Comparison of ENCODE assay signal across 8 cellular contexts in the genomic region with DNA sequence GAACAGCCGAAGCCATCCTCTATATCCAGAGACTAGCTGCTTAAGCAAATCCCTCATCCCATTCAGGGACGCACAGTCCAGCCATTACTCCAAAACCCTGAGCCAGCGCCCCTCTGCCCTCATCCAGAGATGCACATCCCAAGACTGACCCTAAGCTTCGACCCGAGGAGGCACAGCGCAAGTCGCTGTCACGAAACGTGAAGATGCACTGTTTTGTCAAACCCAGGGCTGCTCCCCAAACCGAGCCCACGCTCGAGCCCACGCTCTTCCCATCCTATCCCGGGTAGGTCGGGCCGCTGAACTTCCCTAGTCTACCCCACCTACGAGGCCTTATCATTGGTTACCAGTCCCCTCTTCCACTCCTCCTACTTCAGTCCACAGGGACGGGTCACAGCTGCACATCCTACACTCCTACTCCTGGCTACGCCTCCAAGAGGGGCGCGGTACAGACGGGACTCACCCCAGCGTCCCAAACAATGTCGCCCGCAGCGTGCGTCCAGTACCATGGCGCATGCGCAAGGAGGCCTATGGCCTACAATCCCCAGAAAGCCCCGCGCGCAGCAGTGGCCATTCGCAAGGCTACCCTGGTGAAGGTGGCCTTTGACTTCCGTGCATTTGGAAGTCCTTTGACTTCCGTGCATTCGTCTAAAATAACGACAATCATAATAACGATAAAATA. TPM values are rescaled to one million over a fixed set of nuclear protein-coding genes. Genes with fewer than 3 reads are reported as not detected.
DNase-seq lines count a peak whose midpoint lies in the region; ATAC-seq and TF ChIP-seq lines count a peak whose summit lies in the region.

A gene (minus strand): TSS at position 501 of the 679 bp plus-strand sequence. CDS start 4,395 bp downstream, outside the sequence.

- no peak for TF ChIP-seq POLR2A in lower leg skin (IDR thresholded peaks at IDR 0.05)

- H3K27me3 Mint-ChIP-seq in GM23338 (ENCODE audit: insufficient read depth, low read depth, poor library complexity) = peaks cover 8% of the 10 kb centered on the region
- no peaks in the 10 kb centered on the region for H3K27me3 Mint-ChIP-seq in activated CD4-positive, alpha-beta T cell treated with anti-CD3 and anti-CD28 coated beads for 36 hours

- peaks cover 46% of the 10 kb centered on the region for H3K9me3 Mint-ChIP-seq in GM23338
- H3K9me3 Mint-ChIP-seq in activated CD4-positive, alpha-beta T cell treated with anti-CD3 and anti-CD28 coated beads for 36 hours (ENCODE audit: low read depth) = peaks cover 36% of the 10 kb centered on the region

- peak within 1 kb of the TSS; percentile 88 for H2AFZ ChIP-seq in GM23338

- no peaks in the 10 kb centered on the region for H4K20me1 ChIP-seq in GM23338 (replicated peaks; ENCODE audit: insufficient read depth)

- TF ChIP-seq CTCF in GM23338 (conservative IDR thresholded peaks at IDR 0.05; ENCODE audit: low read depth in 2 of 2) = no peak
- TF ChIP-seq CTCF in dorsolateral prefrontal cortex (IDR thresholded peaks at IDR 0.05 in 54 of 56, conservative IDR thresholded peaks at IDR 0.05 in 2 of 56; ENCODE audit: low read depth in 1 of 56, partially characterized antibody in 56 of 56) = peak in 18 of 56 donors; percentile 8 to 49 (median 24)
- TF ChIP-seq CTCF in lower leg skin (IDR thresholded peaks at IDR 0.05) = no peak

- peak; percentile 100 for ATAC-seq in GM23338
- peak; percentile 99 for ATAC-seq in activated CD4-positive, alpha-beta T cell treated with anti-CD3 and anti-CD28 coated beads for 36 hours

- peak within 1 kb of the TSS; percentile 6 for H3K27ac Mint-ChIP-seq in GM23338
- H3K27ac Mint-ChIP-seq in activated CD4-positive, alpha-beta T cell treated with anti-CD3 and anti-CD28 coated beads for 36 hours = peak within 1 kb of the TSS; percentile 76

- H3K4me3 ChIP-seq in GM23338 (peak within 1 kb of the TSS; percentile 67), dorsolateral prefrontal cortex (peak within 1 kb of the TSS; percentile 51 to 87 (median 71)), lower leg skin (ENCODE audit: low read depth, poor library complexity, severe bottlenecking) (peak within 1 kb of the TSS; percentile 16)

- H3K4me1 Mint-ChIP-seq in GM23338 = no peaks in the 10 kb centered on the region
- peaks cover 10% of the 10 kb centered on the region for H3K4me1 Mint-ChIP-seq in activated CD4-positive, alpha-beta T cell treated with anti-CD3 and anti-CD28 coated beads for 36 hours

- CTCF ChIA-PET in activated CD4-positive, alpha-beta T cell treated with anti-CD3 and anti-CD28 coated beads for 36 hours (lab: Charles Lee) = no interaction called here

- DNase-seq in 8988T (peak; percentile 76), GM23338 (ENCODE audit: low spot score) (peak; percentile 98), dorsolateral prefrontal cortex (peak; percentile 83 to 94 (median 90)), lower leg skin (ENCODE audit: low spot score in 2 of 2) (peak; percentile 69 to 89), GOT3 (lab: John Stamatoyannopoulos, UW) (no peak), NCI-H524 treated with DMSO at 0.1 percent for 48 hours (lab: John Stamatoyannopoulos, UW) (no peak)
- DNase-seq in activated CD4-positive, alpha-beta T cell treated with anti-CD3 and anti-CD28 coated beads for 36 hours = peak; percentile 91
- peak; percentile 74 for DNase-seq in stimulated activated CD4-positive, alpha-beta T cell treated with anti-CD3 and anti-CD28 coated beads, Interleukin-4, amount 100 ng/mL, for 1 hour

- intact Hi-C loops in activated CD4-positive, alpha-beta T cell treated with anti-CD3 and anti-CD28 coated beads for 36 hours (cut with DNase I, micrococcal nuclease) = loop anchor here in 1 of 2 experiments (1.0 to 2.0 kb wide), 7 partner anchors 47 to 376 kb away; a partner anchor contains a TSS
- intact Hi-C loops in dorsolateral prefrontal cortex (cut with DNase I) = loop anchor here (1.0 to 5.0 kb wide), 3 partner anchors 44 to 99 kb away; a partner anchor contains a TSS
- intact Hi-C loops in lower leg skin (cut with DNase I; ENCODE audit: low total_unique reads) = no loop called here

- H3K4me2 ChIP-seq in GM23338 = peak within 1 kb of the TSS; percentile 76

- peak within 1 kb of the TSS; percentile 87 for H3K4me3 Mint-ChIP-seq in GM23338
- peak within 1 kb of the TSS; percentile 75 for H3K4me3 Mint-ChIP-seq in activated CD4-positive, alpha-beta T cell treated with anti-CD3 and anti-CD28 coated beads for 36 hours

- H3K27me3 ChIP-seq in GM23338 (ENCODE audit: insufficient read depth) (no peaks in the 10 kb centered on the region), dorsolateral prefrontal cortex (no peaks in the 10 kb centered on the region)

- no peaks in the 10 kb centered on the region for H3K79me2 ChIP-seq in GM23338 (replicated peaks; ENCODE audit: insufficient read depth)

- 1% methylated on average over 37 to 38 of the region's 38 CpGs for WGBS in lower leg skin, 2 donors

- POLR2A ChIA-PET in activated CD4-positive, alpha-beta T cell treated with anti-CD3 and anti-CD28 coated beads for 36 hours (lab: Charles Lee) = no interaction called here

- no peaks in the 10 kb centered on the region for H3K36me3 ChIP-seq in GM23338 (ENCODE audit: insufficient read depth)

- H3K27ac ChIP-seq in GM23338 (ENCODE audit: low read depth) (no peak within 1 kb of the TSS), dorsolateral prefrontal cortex (peak within 1 kb of the TSS in 19 of 59 donors; percentile 0 to 62 (median 44))

- H3K4me1 ChIP-seq in GM23338 (ENCODE audit: insufficient read depth) = 0 out of 2 replicates have a peak, but pooled peaks cover 3% of the 10 kb centered on the region

- peaks cover 12% of the 10 kb centered on the region; the same call in 2 of the 3 replicates for H3K36me3 Mint-ChIP-seq in GM23338 (ENCODE audit: low read depth)
- H3K36me3 Mint-ChIP-seq in activated CD4-positive, alpha-beta T cell treated with anti-CD3 and anti-CD28 coated beads for 36 hours (ENCODE audit: low read depth) = peaks cover 34% of the 10 kb centered on the region

- H3F3A ChIP-seq in GM23338 (replicated peaks; ENCODE audit: low read depth) = no peaks in the 10 kb centered on the region

- H3K9me2 ChIP-seq in GM23338 (ENCODE audit: insufficient read depth) = peaks cover 4% of the 10 kb centered on the region

TF ChIP-seq in GM23338, 12 proteins besides CTCF, POLR2A, EP300 and RAD21 (continues in another document):
- TF ChIP-seq, protein P1, sequence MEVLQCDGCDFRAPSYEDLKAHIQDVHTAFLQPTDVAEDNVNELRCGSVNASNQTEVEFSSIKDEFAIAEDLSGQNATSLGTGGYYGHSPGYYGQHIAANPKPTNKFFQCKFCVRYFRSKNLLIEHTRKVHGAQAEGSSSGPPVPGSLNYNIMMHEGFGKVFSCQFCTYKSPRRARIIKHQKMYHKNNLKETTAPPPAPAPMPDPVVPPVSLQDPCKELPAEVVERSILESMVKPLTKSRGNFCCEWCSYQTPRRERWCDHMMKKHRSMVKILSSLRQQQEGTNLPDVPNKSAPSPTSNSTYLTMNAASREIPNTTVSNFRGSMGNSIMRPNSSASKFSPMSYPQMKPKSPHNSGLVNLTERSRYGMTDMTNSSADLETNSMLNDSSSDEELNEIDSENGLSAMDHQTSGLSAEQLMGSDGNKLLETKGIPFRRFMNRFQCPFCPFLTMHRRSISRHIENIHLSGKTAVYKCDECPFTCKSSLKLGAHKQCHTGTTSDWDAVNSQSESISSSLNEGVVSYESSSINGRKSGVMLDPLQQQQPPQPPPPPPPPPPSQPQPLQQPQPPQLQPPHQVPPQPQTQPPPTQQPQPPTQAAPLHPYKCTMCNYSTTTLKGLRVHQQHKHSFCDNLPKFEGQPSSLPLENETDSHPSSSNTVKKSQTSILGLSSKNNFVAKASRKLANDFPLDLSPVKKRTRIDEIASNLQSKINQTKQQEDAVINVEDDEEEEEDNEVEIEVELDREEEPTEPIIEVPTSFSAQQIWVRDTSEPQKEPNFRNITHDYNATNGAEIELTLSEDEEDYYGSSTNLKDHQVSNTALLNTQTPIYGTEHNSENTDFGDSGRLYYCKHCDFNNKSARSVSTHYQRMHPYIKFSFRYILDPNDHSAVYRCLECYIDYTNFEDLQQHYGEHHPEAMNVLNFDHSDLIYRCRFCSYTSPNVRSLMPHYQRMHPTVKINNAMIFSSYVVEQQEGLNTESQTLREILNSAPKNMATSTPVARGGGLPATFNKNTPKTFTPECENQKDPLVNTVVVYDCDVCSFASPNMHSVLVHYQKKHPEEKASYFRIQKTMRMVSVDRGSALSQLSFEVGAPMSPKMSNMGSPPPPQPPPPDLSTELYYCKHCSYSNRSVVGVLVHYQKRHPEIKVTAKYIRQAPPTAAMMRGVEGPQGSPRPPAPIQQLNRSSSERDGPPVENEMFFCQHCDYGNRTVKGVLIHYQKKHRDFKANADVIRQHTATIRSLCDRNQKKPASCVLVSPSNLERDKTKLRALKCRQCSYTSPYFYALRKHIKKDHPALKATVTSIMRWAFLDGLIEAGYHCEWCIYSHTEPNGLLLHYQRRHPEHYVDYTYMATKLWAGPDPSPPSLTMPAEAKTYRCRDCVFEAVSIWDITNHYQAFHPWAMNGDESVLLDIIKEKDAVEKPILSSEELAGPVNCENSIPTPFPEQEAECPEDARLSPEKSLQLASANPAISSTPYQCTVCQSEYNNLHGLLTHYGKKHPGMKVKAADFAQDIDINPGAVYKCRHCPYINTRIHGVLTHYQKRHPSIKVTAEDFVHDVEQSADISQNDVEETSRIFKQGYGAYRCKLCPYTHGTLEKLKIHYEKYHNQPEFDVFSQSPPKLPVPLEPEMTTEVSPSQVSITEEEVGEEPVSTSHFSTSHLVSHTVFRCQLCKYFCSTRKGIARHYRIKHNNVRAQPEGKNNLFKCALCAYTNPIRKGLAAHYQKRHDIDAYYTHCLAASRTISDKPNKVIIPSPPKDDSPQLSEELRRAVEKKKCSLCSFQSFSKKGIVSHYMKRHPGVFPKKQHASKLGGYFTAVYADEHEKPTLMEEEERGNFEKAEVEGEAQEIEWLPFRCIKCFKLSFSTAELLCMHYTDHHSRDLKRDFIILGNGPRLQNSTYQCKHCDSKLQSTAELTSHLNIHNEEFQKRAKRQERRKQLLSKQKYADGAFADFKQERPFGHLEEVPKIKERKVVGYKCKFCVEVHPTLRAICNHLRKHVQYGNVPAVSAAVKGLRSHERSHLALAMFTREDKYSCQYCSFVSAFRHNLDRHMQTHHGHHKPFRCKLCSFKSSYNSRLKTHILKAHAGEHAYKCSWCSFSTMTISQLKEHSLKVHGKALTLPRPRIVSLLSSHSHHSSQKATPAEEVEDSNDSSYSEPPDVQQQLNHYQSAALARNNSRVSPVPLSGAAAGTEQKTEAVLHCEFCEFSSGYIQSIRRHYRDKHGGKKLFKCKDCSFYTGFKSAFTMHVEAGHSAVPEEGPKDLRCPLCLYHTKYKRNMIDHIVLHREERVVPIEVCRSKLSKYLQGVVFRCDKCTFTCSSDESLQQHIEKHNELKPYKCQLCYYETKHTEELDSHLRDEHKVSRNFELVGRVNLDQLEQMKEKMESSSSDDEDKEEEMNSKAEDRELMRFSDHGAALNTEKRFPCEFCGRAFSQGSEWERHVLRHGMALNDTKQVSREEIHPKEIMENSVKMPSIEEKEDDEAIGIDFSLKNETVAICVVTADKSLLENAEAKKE (CRISPR knock-in tag; IDR thresholded peaks at IDR 0.05) = no peak

RNA-seq across cellular contexts. Expression of the gene that starts here (rescaled TPM):
- 1.2 and 3.4 TPM in 2 replicates for total RNA-seq in GM23338 (2014; rRNA removed; shearing (Covaris generic))
- 1.3 and 1.7 TPM in 2 replicates for polyA plus RNA-seq in GM23338 (2016; fragmentation: Nextera tagmentation; extraction: Ambion mirVana)
- 1 to 10 TPM; 1.2 to 1.4 TPM for total RNA-seq in activated CD4-positive, alpha-beta T cell treated with anti-CD3 and anti-CD28 coated beads for 36 hours
- total RNA-seq in dorsolateral prefrontal cortex = 10 to 100 TPM in 90 of 120 experiments, 1 to 10 TPM in 30; 6.4 to 17.3 (median 11.3) TPM
- 1 to 10 TPM in 3 of 4 donors, under 1 TPM in 1; 0.04 to 2.8 (median 1.3) TPM for total RNA-seq in lower leg skin

Comparison
In these comparisons a context has a peak if more than half of its experiments do, and no peak if none do; other contexts are left out.
1. DNase-seq: peak in 8988T (single experiment), GM23338 (single experiment), activated CD4-positive, alpha-beta T cell treated with anti-CD3 and anti-CD28 coated beads for 36 hours (single experiment), dorsolateral prefrontal cortex (10 of 10), lower leg skin (2 of 2) and stimulated activated CD4-positive, alpha-beta T cell treated with anti-CD3 and anti-CD28 coated beads, Interleukin-4, amount 100 ng/mL, for 1 hour (single experiment); none in GOT3 (single experiment) and NCI-H524 treated with DMSO at 0.1 percent for 48 hours (single experiment).
2. H3K4me3 ChIP-seq: peak in every context shown above with its lines; median percentile 71 in dorsolateral prefrontal cortex; 67 in GM23338; 16 in lower leg skin.